Comparison of ENCODE assay signal across 8 cellular contexts in the genomic region with DNA sequence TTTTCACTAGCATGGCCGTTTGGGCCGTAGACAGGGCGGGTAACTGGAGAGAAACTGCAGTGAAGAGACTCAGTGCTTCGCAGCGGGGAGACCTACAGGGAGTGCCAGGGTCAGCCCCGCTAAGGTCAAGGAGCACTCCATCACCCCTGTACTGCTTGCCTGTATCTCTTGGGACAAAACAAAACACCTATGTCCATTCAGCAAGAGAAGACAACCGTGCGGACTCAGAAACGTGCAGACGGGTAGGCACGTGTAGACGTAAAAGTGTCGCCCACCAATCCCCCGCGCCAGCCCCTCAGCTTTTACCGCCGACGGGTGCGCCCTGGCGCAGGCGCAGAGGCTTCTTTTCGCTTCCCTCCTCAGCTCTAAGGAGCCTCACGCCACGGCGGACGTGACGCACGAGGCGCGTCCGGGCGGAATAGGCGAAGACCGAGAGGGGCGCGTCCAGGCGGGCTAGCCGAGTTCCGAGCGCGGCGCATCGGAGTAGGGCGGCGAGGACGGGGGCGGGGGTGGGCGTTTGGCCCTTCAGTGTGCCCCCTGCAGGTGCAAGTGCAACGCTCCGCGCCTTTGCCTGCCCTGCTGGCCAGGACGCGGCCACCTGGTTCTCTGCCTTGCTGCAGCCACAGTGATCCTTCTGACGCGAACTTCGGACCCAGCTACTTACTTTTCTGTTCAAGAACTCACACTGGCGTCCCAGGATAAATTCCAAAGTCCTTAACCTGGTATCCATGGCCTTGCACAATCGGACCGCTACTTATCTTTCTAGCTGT. TPM values are rescaled to one million over a fixed set of nuclear protein-coding genes. Genes with fewer than 3 reads are reported as not detected.
DNase-seq lines count a peak whose midpoint lies in the region; ATAC-seq, FAIRE-seq and TF ChIP-seq lines count a peak whose summit lies in the region.

No MANE protein-coding gene starts in this region.

- DNase-seq in GM12891 (ENCODE audit: insufficient read length, low spot score) (peak; percentile 75), NCI-H1417 (lab: John Stamatoyannopoulos, UW) (peak; percentile 98 to 99 (median 98)), adipocyte (ENCODE audit: low read depth) (peak; percentile 99), heart left ventricle (peak; percentile 95 to 98 (median 98)), pons (ENCODE audit: low spot score) (peak; percentile 93), type B pancreatic cell (ENCODE audit: extremely low spot score, unreplicated experiment) (peak; percentile 97)

- peak overlapping the region; percentile 92 for H3K4me3 Mint-ChIP-seq in type B pancreatic cell

- H3K9me3 Mint-ChIP-seq in type B pancreatic cell = no peaks in the 10 kb centered on the region

- no peaks in the 10 kb centered on the region; the same call in 1 of the 2 replicates for H4K20me1 ChIP-seq in SU-DHL-6 (ENCODE audit: low read depth, low read length)

- H3K9me2 ChIP-seq in SU-DHL-6 (replicated peaks; ENCODE audit: insufficient read depth, low read length) = no peaks in the 10 kb centered on the region

- H3K79me2 ChIP-seq in SU-DHL-6 (ENCODE audit: insufficient read depth, low read length) = peaks cover 24% of the 10 kb centered on the region

- TF ChIP-seq CTCF in SU-DHL-6 (IDR thresholded peaks at IDR 0.05; ENCODE audit: insufficient read depth, low read length, poor library complexity, severe bottlenecking) (peak; percentile 52), heart left ventricle (IDR thresholded peaks at IDR 0.05) (peak; percentile 44 to 75 (median 66)), type B pancreatic cell (conservative IDR thresholded peaks at IDR 0.05) (peak; percentile 78)

- H3K4me3 ChIP-seq in SU-DHL-6 (ENCODE audit: insufficient read depth, low read length, poor library complexity, severe bottlenecking) = peak overlapping the region; percentile 80
- H3K4me3 ChIP-seq in adipocyte (ENCODE audit: low read length) = peak overlapping the region; percentile 93
- peak overlapping the region; percentile 37 to 94 (median 76) for H3K4me3 ChIP-seq in heart left ventricle

- H3K4me1 ChIP-seq in adipocyte (ENCODE audit: control insufficient read depth, insufficient read depth, low read length) (peaks cover 50% of the 10 kb centered on the region), heart left ventricle (peaks cover 0 to 50% (median 18%) of the 10 kb centered on the region in 12 donors)

- H3K4me2 ChIP-seq in SU-DHL-6 (ENCODE audit: low read depth, low read length, poor library complexity, severe bottlenecking) = peak overlapping the region; percentile 89

- peak; percentile 46; the same call in 1 of the 2 replicates for TF ChIP-seq POLR2A in GM12891 (IDR thresholded peaks at IDR 0.05; ENCODE audit: low read depth, low read length)
- peak in 1 of 2 donors; percentile 88 for TF ChIP-seq POLR2A in heart left ventricle (IDR thresholded peaks at IDR 0.05)

- H3K27ac Mint-ChIP-seq in type B pancreatic cell = peak overlapping the region; percentile 96

- peak; percentile 95 for FAIRE-seq in GM12891 (lab: Jason Lieb, UNC)

- H3K9ac ChIP-seq in SU-DHL-6 (ENCODE audit: low read length) = peak overlapping the region; percentile 93
- peak overlapping the region; percentile 95 for H3K9ac ChIP-seq in adipocyte (ENCODE audit: low read length)

- H3F3A ChIP-seq in SU-DHL-6 (ENCODE audit: insufficient read depth) = peaks cover 4% of the 10 kb centered on the region; the same call in 1 of the 2 replicates

- H3K27ac ChIP-seq in SU-DHL-6 (ENCODE audit: low read depth, low read length) (peak overlapping the region; percentile 83), heart left ventricle (peak overlapping the region; percentile 82 to 96 (median 92))

- ATAC-seq in HG02798 (IDR thresholded peaks at IDR 0.05; ENCODE audit: poor library complexity, unreplicated experiment) = peak; percentile 67
- ATAC-seq in heart left ventricle = peak; percentile 84 to 94 (median 93)

- peak overlapping the region; percentile 94 for H2AFZ ChIP-seq in SU-DHL-6 (ENCODE audit: low read depth, low read length, severe bottlenecking)

- no peaks in the 10 kb centered on the region for H3K27me3 ChIP-seq in SU-DHL-6 (ENCODE audit: low read length)
- H3K27me3 ChIP-seq in adipocyte (replicated peaks; ENCODE audit: control insufficient read depth, insufficient read depth, low read length) = no peaks in the 10 kb centered on the region
- H3K27me3 ChIP-seq in heart left ventricle = no peaks in the 10 kb centered on the region

- no peaks in the 10 kb centered on the region for H3K36me3 ChIP-seq in SU-DHL-6 (ENCODE audit: low read length)
- no peaks in the 10 kb centered on the region for H3K36me3 ChIP-seq in adipocyte (ENCODE audit: control insufficient read depth, insufficient read depth, low read length, severe bottlenecking)
- no peaks in the 10 kb centered on the region for H3K36me3 ChIP-seq in heart left ventricle

- WGBS in heart left ventricle, 4 donors = 0 to 1% (median 0%) methylated on average over 17 to 59 of the region's 59 CpGs

- H3K9me3 ChIP-seq in SU-DHL-6 (ENCODE audit: insufficient read depth, low read length) (no peaks in the 10 kb centered on the region), adipocyte (ENCODE audit: control insufficient read depth, low read length) (no peaks in the 10 kb centered on the region), heart left ventricle (no peaks in the 10 kb centered on the region)

- intact Hi-C loops in heart left ventricle (cut with DNase I) = loop anchor here in 7 of 10 donors (2.0 to 5.0 kb wide), 4 partner anchors 65 to 522 kb away; a partner anchor contains a TSS

- H3K27me3 Mint-ChIP-seq in type B pancreatic cell = no peaks in the 10 kb centered on the region

- no peaks in the 10 kb centered on the region for H3K36me3 Mint-ChIP-seq in type B pancreatic cell

- peaks cover 21% of the 10 kb centered on the region for H3K4me1 Mint-ChIP-seq in type B pancreatic cell (ENCODE audit: unreplicated experiment)

TF ChIP-seq in GM12891, 5 proteins besides CTCF, POLR2A, EP300 and RAD21:
- peak; percentile 39; the same call in 1 of the 2 replicates for TF ChIP-seq TAF1 (IDR thresholded peaks at IDR 0.05; ENCODE audit: low read depth, low read length)
- no peak for TF ChIP-seq PAX5 (IDR thresholded peaks at IDR 0.05; ENCODE audit: insufficient read depth, low read length, severe bottlenecking)
- TF ChIP-seq POLR2AphosphoS5 (IDR thresholded peaks at IDR 0.05; ENCODE audit: low read depth, low read length) = peak; percentile 86
- 0 out of 2 replicates have a peak, but pooled peaks have one; percentile 9 for TF ChIP-seq POU2F2 (IDR thresholded peaks at IDR 0.05; ENCODE audit: low read depth, low read length)

RNA-seq across cellular contexts. Expression of a gene that starts 3.3 kb away (rescaled TPM):
- polyA plus RNA-seq in GM12891 (2012; ENCODE audit: low read depth, missing spikeins) = 3.8 TPM
- total RNA-seq in heart left ventricle (10 to 100 TPM; 17.6 to 54.5 (median 29.5) TPM), type B pancreatic cell (ENCODE audit: low replicate concordance) (54.2 and 63.8 TPM in 2 replicates)
- 10 to 100 TPM in 1 of 2 donors, 1 to 10 TPM in 1; 4.7 to 12.7 TPM for polyA plus RNA-seq in heart left ventricle

Comparison
In these comparisons a context has a peak if more than half of its experiments do, and no peak if none do; other contexts are left out.
1. Peak in every context shown above with its lines: DNase-seq, ATAC-seq, H3K4me3 ChIP-seq and H3K27ac ChIP-seq.